8 cellular contexts compared by ENCODE assay signal in the genomic region with DNA sequence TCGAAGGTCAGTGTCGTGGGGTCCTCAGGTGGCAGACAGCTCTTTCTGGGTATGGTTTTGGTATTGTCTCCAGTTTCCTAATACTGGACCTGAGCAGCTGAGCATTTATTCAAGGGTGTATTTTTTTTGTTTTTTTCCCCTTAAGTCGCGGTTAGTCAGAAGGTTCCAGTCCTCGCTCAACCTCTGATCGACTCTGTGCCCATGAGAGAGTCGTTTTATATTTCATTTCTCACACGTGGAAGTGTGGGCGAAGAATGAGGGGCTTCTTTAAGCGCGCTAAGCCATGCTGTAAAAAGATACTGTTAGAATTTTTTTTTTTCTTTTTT. TPM values are rescaled to one million over a fixed set of nuclear protein-coding genes. Genes with fewer than 3 reads are reported as not detected.
DNase-seq lines count a peak whose midpoint lies in the region; ATAC-seq and TF ChIP-seq lines count a peak whose summit lies in the region.

No MANE protein-coding gene starts in this region.

- H3F3A ChIP-seq in SK-N-SH (replicated peaks; ENCODE audit: insufficient read depth) = no peaks in the 10 kb centered on the region

- no peaks in the 10 kb centered on the region for H3K4me1 ChIP-seq in SK-N-SH (ENCODE audit: control insufficient read depth in 1 of 2, insufficient read depth in 2 of 2, low read depth in 1 of 2, low read length in 1 of 2)
- peaks cover 2% of the 10 kb centered on the region for H3K4me1 ChIP-seq in mesenchymal stem cell (ENCODE audit: control insufficient read depth, insufficient read depth, low read depth, low read length)
- peaks cover 0 to 5% of the 10 kb centered on the region in 2 donors for H3K4me1 ChIP-seq in thyroid gland

- ATAC-seq in SK-N-SH treated with all-trans-retinoic acid at 6 μM for 48 hours (no peak), HG02588 (IDR thresholded peaks at IDR 0.05; ENCODE audit: unreplicated experiment) (no peak)

- H3K79me1 ChIP-seq in mesenchymal stem cell (replicated peaks; ENCODE audit: low read length, poor library complexity, severe bottlenecking) = peaks cover 11% of the 10 kb centered on the region

- H4K8ac ChIP-seq in mesenchymal stem cell (ENCODE audit: low read length) = no peak overlapping the region

- TF ChIP-seq POLR2A in thyroid gland (IDR thresholded peaks at IDR 0.05) = no peak

- H3K18ac ChIP-seq in mesenchymal stem cell (ENCODE audit: low read depth in 1 of 2, low read length in 2 of 2) = peak overlapping the region in 1 of 2 experiments; percentile 97

- WGBS in SK-N-SH (ENCODE audit: low lambda C conversion rate) = 4% methylated on average over 11 of the region's 11 CpGs
- WGBS in mesenchymal stem cell = 18% methylated on average over 11 of the region's 11 CpGs
- whole genome bisulfite sequencing in thyroid gland, 2 donors = 13% methylated on average over 11 of the region's 11 CpGs

- H3K4me3 Mint-ChIP-seq in chondrocyte (ENCODE audit: unreplicated experiment) = peak overlapping the region; percentile 93

- H3K79me2 ChIP-seq in SK-N-SH (ENCODE audit: insufficient read depth) = no peaks in the 10 kb centered on the region

- H2BK5ac ChIP-seq in mesenchymal stem cell (ENCODE audit: low read depth, low read length, poor library complexity, severe bottlenecking) = no peak overlapping the region

- H3K27me3 ChIP-seq in SK-N-SH (ENCODE audit: insufficient read depth) (no peaks in the 10 kb centered on the region), mesenchymal stem cell (ENCODE audit: control insufficient read depth in 1 of 2, insufficient read depth in 1 of 2, low read length in 2 of 2) (no peaks in the 10 kb centered on the region), thyroid gland (no peaks in the 10 kb centered on the region)

- no peaks in the 10 kb centered on the region for H4K20me1 ChIP-seq in SK-N-SH (ENCODE audit: insufficient read depth)

- no peak for TF ChIP-seq RAD21 in SK-N-SH (IDR thresholded peaks at IDR 0.05; ENCODE audit: low read length)

- TF ChIP-seq CTCF in SK-N-SH (IDR thresholded peaks at IDR 0.05) = peak; percentile 25; the same call in 1 of the 2 replicates
- TF ChIP-seq CTCF in chondrocyte (IDR thresholded peaks at IDR 0.05) = peak; percentile 5
- no peak for TF ChIP-seq CTCF in thyroid gland (IDR thresholded peaks at IDR 0.05)

- no peaks in the 10 kb centered on the region for H3K27me3 Mint-ChIP-seq in chondrocyte (ENCODE audit: low read depth)

- H3K4me3 ChIP-seq in SK-N-SH (ENCODE audit: low read depth in 2 of 2, low read length in 1 of 2) (peak overlapping the region; percentile 44 to 58; a peak in 3 of 4 replicates), mesenchymal stem cell (ENCODE audit: insufficient read depth in 1 of 2, low read depth in 1 of 2, low read length in 2 of 2) (peak overlapping the region; percentile 79 to 94), thyroid gland (replicated peaks in 1 of 3) (peak overlapping the region; percentile 31 to 43 (median 33))

- H3K4me2 ChIP-seq in SK-N-SH (peak overlapping the region; percentile 67), mesenchymal stem cell (ENCODE audit: low read length, poor library complexity, severe bottlenecking) (peak overlapping the region; percentile 99)

- H3K9me3 Mint-ChIP-seq in chondrocyte (ENCODE audit: low read depth) = no peaks in the 10 kb centered on the region

- H3K36me3 ChIP-seq in SK-N-SH (replicated peaks in 1 of 2; ENCODE audit: control insufficient read depth in 1 of 2, insufficient read depth in 2 of 2, low read length in 1 of 2) (no peaks in the 10 kb centered on the region), mesenchymal stem cell (ENCODE audit: control insufficient read depth in 1 of 2, insufficient read depth in 2 of 2, low read depth in 1 of 2, low read length in 2 of 2) (no peaks in the 10 kb centered on the region), thyroid gland (no peaks in the 10 kb centered on the region)

- peak overlapping the region; percentile 75 for H3K4ac ChIP-seq in mesenchymal stem cell (ENCODE audit: low read depth in 1 of 2, low read length in 2 of 2)

- no peak overlapping the region for H4K91ac ChIP-seq in mesenchymal stem cell (ENCODE audit: low read length)

- POLR2A ChIA-PET in SK-N-SH (lab: Yijun Ruan, JAX) = no interaction called here

- no peak overlapping the region for H2BK12ac ChIP-seq in mesenchymal stem cell (ENCODE audit: low read length in 2 of 2)

- no peaks in the 10 kb centered on the region for H3K36me3 Mint-ChIP-seq in chondrocyte (ENCODE audit: low read depth)

- H3K14ac ChIP-seq in mesenchymal stem cell (ENCODE audit: low read length in 2 of 2) = peak overlapping the region in 1 of 2 experiments; percentile 97

- no peak for TF ChIP-seq EP300 in SK-N-SH (IDR thresholded peaks at IDR 0.05; ENCODE audit: borderline replicate concordance in 1 of 2, low read depth in 1 of 2, low read length in 1 of 2)

- H3K27ac Mint-ChIP-seq in chondrocyte (ENCODE audit: unreplicated experiment) = peak overlapping the region; percentile 98

- H2BK15ac ChIP-seq in mesenchymal stem cell (ENCODE audit: low read depth, poor library complexity, severe bottlenecking) = no peak overlapping the region

- H3K9ac ChIP-seq in SK-N-SH (no peak overlapping the region), mesenchymal stem cell (ENCODE audit: low read length) (peak overlapping the region; percentile 99)

- H3K4me1 Mint-ChIP-seq in chondrocyte (ENCODE audit: low read depth) = peaks cover 17% of the 10 kb centered on the region

- CTCF ChIA-PET in SK-N-SH (lab: Yijun Ruan, JAX) = interaction anchor here (0.8 kb wide), 1 partner anchor 49 kb away, joined by 3 read pairs; no protein-coding TSS in a partner anchor

- no peaks in the 10 kb centered on the region for H3K9me2 ChIP-seq in SK-N-SH

- no peak overlapping the region for H2AK5ac ChIP-seq in mesenchymal stem cell (ENCODE audit: low read length, severe bottlenecking)

- H2AFZ ChIP-seq in SK-N-SH (ENCODE audit: low read depth) (peak overlapping the region; percentile 83; the same call in 1 of the 2 replicates), mesenchymal stem cell (ENCODE audit: low read depth, low read length) (peak overlapping the region; percentile 93)

- intact Hi-C loops in thyroid gland (cut with DNase I) = no loop called here

- no peak overlapping the region for H3K23ac ChIP-seq in mesenchymal stem cell (ENCODE audit: low read length in 2 of 2)

- H3K27ac ChIP-seq in SK-N-SH (ENCODE audit: low read depth in 2 of 2, low read length in 1 of 2) (no peak overlapping the region), mesenchymal stem cell (ENCODE audit: low read length, poor library complexity, severe bottlenecking) (peak overlapping the region; percentile 81), thyroid gland (peak overlapping the region; percentile 83 to 93 (median 92))

- in situ Hi-C loops in ACHN (cut with HindIII; ENCODE audit: low pct_ligation_motif_present, low pct_unique_long_range_greater_than_20kb, low sequenced_read_pairs) = no loop called here

- H2BK120ac ChIP-seq in mesenchymal stem cell (ENCODE audit: low read depth, low read length) = peak overlapping the region; percentile 73

- no peaks in the 10 kb centered on the region for H3K9me3 ChIP-seq in SK-N-SH
- H3K9me3 ChIP-seq in mesenchymal stem cell (ENCODE audit: control insufficient read depth, low read length) = no peaks in the 10 kb centered on the region
- H3K9me3 ChIP-seq in thyroid gland = no peaks in the 10 kb centered on the region

- DNase-seq in SK-N-SH (no peak), chondrocyte (ENCODE audit: low spot score) (no peak), mesenchymal stem cell (no peak), thyroid gland (no peak), ACHN (no peak), inferior parietal cortex (ENCODE audit: extremely low spot score) (no peak)

TF ChIP-seq in SK-N-SH, 30 proteins besides CTCF, POLR2A, EP300 and RAD21 (continues in another document):
- TF ChIP-seq, protein P1, sequence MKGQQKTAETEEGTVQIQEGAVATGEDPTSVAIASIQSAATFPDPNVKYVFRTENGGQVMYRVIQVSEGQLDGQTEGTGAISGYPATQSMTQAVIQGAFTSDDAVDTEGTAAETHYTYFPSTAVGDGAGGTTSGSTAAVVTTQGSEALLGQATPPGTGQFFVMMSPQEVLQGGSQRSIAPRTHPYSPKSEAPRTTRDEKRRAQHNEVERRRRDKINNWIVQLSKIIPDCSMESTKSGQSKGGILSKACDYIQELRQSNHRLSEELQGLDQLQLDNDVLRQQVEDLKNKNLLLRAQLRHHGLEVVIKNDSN (IDR thresholded peaks at IDR 0.05; ENCODE audit: borderline replicate concordance, low read depth) = no peak

TF ChIP-seq in SK-N-SH treated with all-trans-retinoic acid at 6 μM for 48 hours, 23 proteins besides CTCF, POLR2A, EP300 and RAD21 (continues in another document):
- TF ChIP-seq ZNF565 (CRISPR knock-in tag; conservative IDR thresholded peaks at IDR 0.05; ENCODE audit: low read depth) (no peak), ZFP30 (CRISPR knock-in tag; IDR thresholded peaks at IDR 0.05) (no peak), ZNF70 (CRISPR knock-in tag; IDR thresholded peaks at IDR 0.05) (no peak), BACH2 (CRISPR knock-in tag; IDR thresholded peaks at IDR 0.05; ENCODE audit: borderline replicate concordance) (no peak)
- TF ChIP-seq, protein P2, sequence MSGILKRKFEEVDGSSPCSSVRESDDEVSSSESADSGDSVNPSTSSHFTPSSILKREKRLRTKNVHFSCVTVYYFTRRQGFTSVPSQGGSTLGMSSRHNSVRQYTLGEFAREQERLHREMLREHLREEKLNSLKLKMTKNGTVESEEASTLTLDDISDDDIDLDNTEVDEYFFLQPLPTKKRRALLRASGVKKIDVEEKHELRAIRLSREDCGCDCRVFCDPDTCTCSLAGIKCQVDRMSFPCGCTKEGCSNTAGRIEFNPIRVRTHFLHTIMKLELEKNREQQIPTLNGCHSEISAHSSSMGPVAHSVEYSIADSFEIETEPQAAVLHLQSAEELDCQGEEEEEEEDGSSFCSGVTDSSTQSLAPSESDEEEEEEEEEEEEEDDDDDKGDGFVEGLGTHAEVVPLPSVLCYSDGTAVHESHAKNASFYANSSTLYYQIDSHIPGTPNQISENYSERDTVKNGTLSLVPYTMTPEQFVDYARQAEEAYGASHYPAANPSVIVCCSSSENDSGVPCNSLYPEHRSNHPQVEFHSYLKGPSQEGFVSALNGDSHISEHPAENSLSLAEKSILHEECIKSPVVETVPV (CRISPR knock-in tag; IDR thresholded peaks at IDR 0.05) = no peak

RNA-seq across cellular contexts. Expression of a gene that starts 0.5 kb away (rescaled TPM):
- 0.23 and 0.31 TPM in 2 replicates for polyA plus RNA-seq in SK-N-SH (2012; rRNA removed)
- polyA plus RNA-seq in SK-N-SH (2012; cell fraction: cytosol; rRNA removed) = 0.55 and 0.58 TPM in 2 replicates
- 0.34 and 0.77 TPM in 2 replicates for polyA plus RNA-seq in SK-N-SH (2012; cell fraction: nucleus; rRNA removed)
- 9.8 to 14.5 TPM (median 11.6 TPM) in 3 replicates for total RNA-seq in chondrocyte
- polyA plus RNA-seq in mesenchymal stem cell (2013, experiment 1 of 2) = 11.6 TPM
- polyA plus RNA-seq in mesenchymal stem cell (2013, experiment 2 of 2) = 11.1 TPM
- 10 to 100 TPM; 17.0 to 43.4 (median 30.2) TPM for total RNA-seq in thyroid gland

RNA-seq across cellular contexts. Expression of a gene that starts 25.8 kb away (rescaled TPM):
- not detected in 2 replicates for polyA plus RNA-seq in SK-N-SH (2012; rRNA removed)
- polyA plus RNA-seq in SK-N-SH (2012; cell fraction: cytosol; rRNA removed) = not detected in 2 replicates
- polyA plus RNA-seq in SK-N-SH (2012; cell fraction: nucleus; rRNA removed) = not detected in 2 replicates
- 0.22 to 1.1 TPM (median 0.36 TPM) in 3 replicates for total RNA-seq in chondrocyte
- 0.55 TPM for polyA plus RNA-seq in mesenchymal stem cell (2013, experiment 1 of 2)
- polyA plus RNA-seq in mesenchymal stem cell (2013, experiment 2 of 2) = 0.63 TPM
- 1 to 10 TPM in 1 of 4 donors, under 1 TPM in 3; 0.29 to 1.4 (median 0.60) TPM for total RNA-seq in thyroid gland

Comparison
In these comparisons a context has a peak if more than half of its experiments do, and no peak if none do; other contexts are left out.
1. H3K27ac ChIP-seq: peak in mesenchymal stem cell (single experiment) and thyroid gland (3 of 3); none in SK-N-SH (0 of 2).
2. H3K4me3 ChIP-seq: peak in every context shown above with its lines; median percentile 86 in mesenchymal stem cell; 51 in SK-N-SH; 33 in thyroid gland.
3. CTCF ChIP-seq: peak in SK-N-SH (single experiment) and chondrocyte (single experiment); none in thyroid gland (0 of 6).